Comparison of ENCODE assay signal across 12 cellular contexts in genomic region chr2:113078350-113078839, GRCh38. TPM values are rescaled to one million over a fixed set of nuclear protein-coding genes. Genes with fewer than 3 reads are reported as not detected.
DNase-seq lines count a peak whose midpoint lies in the region; ATAC-seq, FAIRE-seq and TF ChIP-seq lines count a peak whose summit lies in the region.
"Had no signal": no experiment of that assay in that cellular context is flagged by ENCODE, and none has a peak within 500 bp of the region (broad histone marks: within the 10 kb centered on the region; RNA-seq: fewer than 3 reads in every experiment).

No MANE protein-coding gene starts in this region.

- H3K27ac ChIP-seq in body of pancreas, result peak overlapping the region in 1 of 4 donors; percentile 54
- H3K27ac ChIP-seq in left lung, result peak overlapping the region; percentile 57 to 70

- peak; percentile 70 for DNase-seq in SIG-M5 treated with dmso at 0.1 percent for 504 hours (lab: John Stamatoyannopoulos, UW; ENCODE audit: unreplicated experiment)
- no peak for DNase-seq in SIG-M5 (lab: John Stamatoyannopoulos, UW)
- DNase-seq in body of pancreas, result peak in 1 of 4 donors; percentile 37
- DNase-seq in left lung, result no peak
- peak; percentile 49 for DNase-seq in urothelium cell line (ENCODE audit: low spot score)
- DNase-seq in NCI-H1092 (lab: John Stamatoyannopoulos, UW), result no peak
- DNase-seq: cerebellar nuclear complex, foreskin melanocyte, GDM1, NCI-H2081 treated with DMSO at 0.1 percent for 48 hours had no signal

- TF ChIP-seq POLR2A in body of pancreas (IDR thresholded peaks at IDR 0.05), result no peak

- H3K9me3 ChIP-seq in body of pancreas (no peaks in the 10 kb centered on the region), left lung (no peaks in the 10 kb centered on the region)

- 66 to 72% methylated on average over 6 of the region's 6 CpGs for WGBS in body of pancreas, 2 donors

- H3K4me3 ChIP-seq in body of pancreas, result no peak overlapping the region
- no peak overlapping the region for H3K4me3 ChIP-seq in left lung

- TF ChIP-seq CTCF in body of pancreas (IDR thresholded peaks at IDR 0.05) (no peak), left lung (IDR thresholded peaks at IDR 0.05) (no peak)

- ATAC-seq in body of pancreas (peak; percentile 38), left lung (peak; percentile 72), HG02763 (IDR thresholded peaks at IDR 0.05; ENCODE audit: unreplicated experiment) (no peak), HG03135 (IDR thresholded peaks at IDR 0.05; ENCODE audit: unreplicated experiment) (no peak)

- H3K27me3 ChIP-seq in body of pancreas (peaks cover 0 to 3% of the 10 kb centered on the region in 2 donors), left lung (peaks cover 0 to 7% of the 10 kb centered on the region in 2 donors)

- H3K4me1 ChIP-seq in body of pancreas (no peaks in the 10 kb centered on the region), left lung (no peaks in the 10 kb centered on the region)

- no peak for FAIRE-seq in urothelium cell line (lab: Jason Lieb, UNC)

- H3K36me3 ChIP-seq in body of pancreas (replicated peaks in 1 of 2; ENCODE audit: insufficient read depth in 1 of 2, low read depth in 2 of 2) (no peaks in the 10 kb centered on the region), left lung (no peaks in the 10 kb centered on the region)

- intact Hi-C loops in body of pancreas (cut with DNase I) (no loop called here), left lung (cut with DNase I) (no loop called here)

RNA-seq across cellular contexts. Expression of gene IL1F10, which starts 10.6 kb away (rescaled TPM):
- total RNA-seq in body of pancreas (not detected), left lung (not detected)

RNA-seq across cellular contexts. Expression of gene IL36RN, which starts 19.4 kb away (rescaled TPM):
- not detected for total RNA-seq in body of pancreas
- not detected for total RNA-seq in left lung

RNA-seq across cellular contexts. Expression of gene IL36B, which starts 25.7 kb away (rescaled TPM):
- not detected for total RNA-seq in body of pancreas
- total RNA-seq in left lung, result not detected

RNA-seq across cellular contexts. Expression of gene IL1RN, which starts 49.0 kb away (rescaled TPM):
- total RNA-seq in body of pancreas, result under 1 TPM in 1 of 2 donors, not detected in 1; 0.78 TPM
- total RNA-seq in left lung, result 10 to 100 TPM; 28.6 to 67.1 TPM

Comparison
In these comparisons a context has a peak if more than half of its experiments do, and no peak if none do; other contexts are left out.
1. DNase-seq: peak in SIG-M5 treated with dmso at 0.1 percent for 504 hours (single experiment) and urothelium cell line (single experiment); none in SIG-M5 (single experiment), left lung (0 of 2) and NCI-H1092 (single experiment).
2. ATAC-seq: peak in body of pancreas (single experiment) and left lung (single experiment); none in HG02763 (single experiment) and HG03135 (single experiment).